11 cellular contexts compared by ENCODE assay signal in genomic region chr4:32462944-32463343, GRCh38.
DNase-seq lines count a peak whose midpoint lies in the region; FAIRE-seq and TF ChIP-seq lines count a peak whose summit lies in the region.
"Had no signal": no experiment of that assay in that cellular context is flagged by ENCODE, and none has a peak within 500 bp of the region (broad histone marks: within the 10 kb centered on the region; RNA-seq: fewer than 3 reads in every experiment).

No MANE protein-coding gene starts in this region.

- CTCF ChIA-PET in endothelial cell of umbilical vein (lab: Charles Lee) = no interaction called here

- WGBS in smooth muscle cell (ENCODE audit: low lambda C conversion rate) = 54% methylated on average over 1 of the region's 1 CpG

- H3F3A ChIP-seq in smooth muscle cell (ENCODE audit: low read depth) = no peaks in the 10 kb centered on the region

- intact Hi-C loops in endothelial cell of umbilical vein (cut with micrococcal nuclease) = loop anchor here (1.0 to 2.0 kb wide), 2 partner anchors 312 to 598 kb away; no protein-coding TSS in a partner anchor

- peak; percentile 68 for FAIRE-seq in endothelial cell of umbilical vein (lab: Jason Lieb, UNC)
- FAIRE-seq: TTC549 had no signal

- TF ChIP-seq CTCF in endothelial cell of umbilical vein (IDR thresholded peaks at IDR 0.05; ENCODE audit: extremely low read depth in 1 of 2, insufficient read depth in 1 of 2, low read depth in 1 of 2, low read length in 2 of 2) = peak; percentile 27 to 29
- TF ChIP-seq CTCF in smooth muscle cell (IDR thresholded peaks at IDR 0.05; ENCODE audit: borderline replicate concordance, insufficient read depth, poor library complexity, severe bottlenecking) = peak; percentile 35

- H4K20me1 ChIP-seq in endothelial cell of umbilical vein (replicated peaks; ENCODE audit: control insufficient read depth, extremely low read depth, insufficient read depth, low read length) = no peaks in the 10 kb centered on the region
- H4K20me1 ChIP-seq in smooth muscle cell (ENCODE audit: low read depth) = no peaks in the 10 kb centered on the region

- H3K36me3 ChIP-seq in endothelial cell of umbilical vein (ENCODE audit: control insufficient read depth in 2 of 2, extremely low read depth in 1 of 2, insufficient read depth in 2 of 2, low read length in 2 of 2) = no peaks in the 10 kb centered on the region
- H3K36me3 ChIP-seq in smooth muscle cell (ENCODE audit: low read depth) = no peaks in the 10 kb centered on the region

- no peaks in the 10 kb centered on the region for H3K9me3 ChIP-seq in endothelial cell of umbilical vein (replicated peaks; ENCODE audit: control insufficient read depth, insufficient read depth, low read length)
- H3K9me3 ChIP-seq in smooth muscle cell (replicated peaks; ENCODE audit: low read depth) = no peaks in the 10 kb centered on the region

- H3K4me3 ChIP-seq in endothelial cell of umbilical vein (replicated peaks in 1 of 3; ENCODE audit: insufficient read depth in 1 of 3, low read depth in 1 of 3, low read length in 3 of 3) = no peak overlapping the region
- no peak overlapping the region for H3K4me3 ChIP-seq in smooth muscle cell

- POLR2A ChIA-PET in endothelial cell of umbilical vein (lab: Charles Lee) = no interaction called here

- BruUV-seq in endothelial cell of umbilical vein (replicated peaks; lab: Mats Ljungman, UMichigan) = no TSS peak

- no peak overlapping the region for H3K9ac ChIP-seq in endothelial cell of umbilical vein (replicated peaks; ENCODE audit: extremely low read depth, insufficient read depth, low read length)
- no peak overlapping the region for H3K9ac ChIP-seq in smooth muscle cell (ENCODE audit: low read depth)

- dilution Hi-C loops in endothelial cell of umbilical vein (cut with MboI; ENCODE audit: extremely low pct_ligation_motif_present, low sequenced_read_pairs) = no loop called here

- TF ChIP-seq POLR2A in endothelial cell of umbilical vein (IDR thresholded peaks at IDR 0.05; ENCODE audit: low read depth, low read length) = no peak

- H3K27ac ChIP-seq in endothelial cell of umbilical vein (ENCODE audit: insufficient read depth, low read depth, low read length) (no peak overlapping the region), smooth muscle cell (ENCODE audit: low read depth) (no peak overlapping the region)

- H3K4me1 ChIP-seq in endothelial cell of umbilical vein (ENCODE audit: control insufficient read depth, extremely low read depth, insufficient read depth, low read length) = no peaks in the 10 kb centered on the region
- no peaks in the 10 kb centered on the region for H3K4me1 ChIP-seq in smooth muscle cell (ENCODE audit: low read depth)

- H3K27me3 ChIP-seq in endothelial cell of umbilical vein (ENCODE audit: control insufficient read depth in 2 of 2, insufficient read depth in 2 of 2, low read length in 2 of 2) = no peaks in the 10 kb centered on the region
- no peaks in the 10 kb centered on the region for H3K27me3 ChIP-seq in smooth muscle cell (ENCODE audit: low read depth)

- in situ Hi-C loops in G401 (cut with HindIII; ENCODE audit: low sequenced_read_pairs) = no loop called here

- no peaks in the 10 kb centered on the region for H3K9me1 ChIP-seq in endothelial cell of umbilical vein (replicated peaks; ENCODE audit: control insufficient read depth, extremely low read depth, insufficient read depth, low read length)

- H2AFZ ChIP-seq in endothelial cell of umbilical vein (ENCODE audit: low read depth, low read length) = no peak overlapping the region
- H2AFZ ChIP-seq in smooth muscle cell (ENCODE audit: low read depth) = no peak overlapping the region

- DNase-seq in NCI-H748 (lab: John Stamatoyannopoulos, UW; ENCODE audit: unreplicated experiment) (peak; percentile 2), NCI-H748 treated with DMSO at 0.1 percent for 48 hours (lab: John Stamatoyannopoulos, UW) (no peak), NCI-H69 (lab: John Stamatoyannopoulos, UW) (peak; percentile 3), endothelial cell of umbilical vein (ENCODE audit: low read depth, low spot score) (peak; percentile 5), smooth muscle cell (lab: John Stamatoyannopoulos, UW; ENCODE audit: unreplicated experiment) (no peak), G401 (ENCODE audit: low spot score) (no peak), DMS153 treated with DMSO at 0.1 percent for 48 hours (lab: John Stamatoyannopoulos, UW; ENCODE audit: unreplicated experiment) (no peak), NCI-H2029 (lab: John Stamatoyannopoulos, UW) (no peak)
- DNase-seq: NCI-H2081 treated with DMSO at 0.1 percent for 48 hours, posterior cingulate gyrus had no signal

- H3K4me2 ChIP-seq in endothelial cell of umbilical vein (ENCODE audit: insufficient read depth, low read length) (no peak overlapping the region), smooth muscle cell (no peak overlapping the region)

- no peaks in the 10 kb centered on the region for H3K79me2 ChIP-seq in endothelial cell of umbilical vein (ENCODE audit: control insufficient read depth, insufficient read depth, low read length)
- no peaks in the 10 kb centered on the region for H3K79me2 ChIP-seq in smooth muscle cell (ENCODE audit: low read depth)

TF ChIP-seq in endothelial cell of umbilical vein, 7 proteins besides CTCF, POLR2A, EP300 and RAD21:
- TF ChIP-seq EZH2 (IDR thresholded peaks at IDR 0.05; ENCODE audit: borderline replicate concordance, low read depth, low read length, severe bottlenecking) (no peak), FOS (IDR thresholded peaks at IDR 0.05; ENCODE audit: borderline replicate concordance, insufficient read depth, low read length) (no peak), MYC (IDR thresholded peaks at IDR 0.05; ENCODE audit: low read depth, low read length) (no peak), MAX (IDR thresholded peaks at IDR 0.05; ENCODE audit: insufficient read depth, insufficient read length) (no peak), POLR2AphosphoS5 (IDR thresholded peaks at IDR 0.05; ENCODE audit: insufficient read depth, low read depth, low read length) (no peak), JUN (IDR thresholded peaks at IDR 0.05; ENCODE audit: borderline replicate concordance, insufficient read depth, insufficient read length, low read depth) (no peak), GATA2 (IDR thresholded peaks at IDR 0.05; ENCODE audit: insufficient read depth, insufficient read length, low read depth, low read length) (no peak)
TF ChIP-seq in endothelial cell of umbilical vein: peak in this region for 0.

Comparison
In these comparisons a context has a peak if more than half of its experiments do, and no peak if none do; other contexts are left out.
1. DNase-seq: peak in NCI-H748 (single experiment), NCI-H69 (single experiment) and endothelial cell of umbilical vein (single experiment); none in NCI-H748 treated with DMSO at 0.1 percent for 48 hours (single experiment), smooth muscle cell (single experiment), G401 (single experiment), DMS153 treated with DMSO at 0.1 percent for 48 hours (single experiment) and NCI-H2029 (single experiment).